1 cellular context compared by ENCODE assay signal in the genomic region with DNA sequence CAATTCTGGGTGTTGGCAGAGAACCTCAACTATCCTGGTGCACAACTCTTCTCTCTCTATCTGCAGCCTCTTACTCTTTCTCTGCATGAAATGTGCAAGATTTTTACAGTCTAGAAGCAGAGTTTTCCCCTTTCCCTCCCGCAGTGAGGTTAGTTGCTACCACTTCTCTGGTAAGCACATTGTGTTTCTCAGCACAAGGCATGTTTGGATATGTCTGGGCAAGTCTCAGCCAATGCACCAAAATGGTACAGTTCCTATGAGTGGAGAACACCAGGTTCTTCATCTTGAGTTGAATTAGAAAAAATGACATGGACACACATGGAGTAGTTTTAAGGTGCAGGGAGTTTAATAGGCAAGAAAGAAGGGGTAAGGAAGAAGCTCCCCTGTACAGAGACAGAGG.
TF ChIP-seq lines count a peak whose summit lies in the region.

No MANE protein-coding gene starts in this region.

TF ChIP-seq in H1, 55 proteins besides CTCF, POLR2A, EP300 and RAD21 (continued from another document):
- no peak for TF ChIP-seq SP4 (IDR thresholded peaks at IDR 0.05; ENCODE audit: low read length)
- no peak for TF ChIP-seq KDM5A (IDR thresholded peaks at IDR 0.05; ENCODE audit: low read length)
- no peak for TF ChIP-seq RFX5 (IDR thresholded peaks at IDR 0.05; ENCODE audit: borderline replicate concordance, low read depth, low read length)
- no peak for TF ChIP-seq EGR1 (IDR thresholded peaks at IDR 0.05; ENCODE audit: borderline replicate concordance, low read depth, low read length)
- TF ChIP-seq TCF12 (IDR thresholded peaks at IDR 0.05; ENCODE audit: low read depth, low read length) = no peak
- TF ChIP-seq, protein P1, sequence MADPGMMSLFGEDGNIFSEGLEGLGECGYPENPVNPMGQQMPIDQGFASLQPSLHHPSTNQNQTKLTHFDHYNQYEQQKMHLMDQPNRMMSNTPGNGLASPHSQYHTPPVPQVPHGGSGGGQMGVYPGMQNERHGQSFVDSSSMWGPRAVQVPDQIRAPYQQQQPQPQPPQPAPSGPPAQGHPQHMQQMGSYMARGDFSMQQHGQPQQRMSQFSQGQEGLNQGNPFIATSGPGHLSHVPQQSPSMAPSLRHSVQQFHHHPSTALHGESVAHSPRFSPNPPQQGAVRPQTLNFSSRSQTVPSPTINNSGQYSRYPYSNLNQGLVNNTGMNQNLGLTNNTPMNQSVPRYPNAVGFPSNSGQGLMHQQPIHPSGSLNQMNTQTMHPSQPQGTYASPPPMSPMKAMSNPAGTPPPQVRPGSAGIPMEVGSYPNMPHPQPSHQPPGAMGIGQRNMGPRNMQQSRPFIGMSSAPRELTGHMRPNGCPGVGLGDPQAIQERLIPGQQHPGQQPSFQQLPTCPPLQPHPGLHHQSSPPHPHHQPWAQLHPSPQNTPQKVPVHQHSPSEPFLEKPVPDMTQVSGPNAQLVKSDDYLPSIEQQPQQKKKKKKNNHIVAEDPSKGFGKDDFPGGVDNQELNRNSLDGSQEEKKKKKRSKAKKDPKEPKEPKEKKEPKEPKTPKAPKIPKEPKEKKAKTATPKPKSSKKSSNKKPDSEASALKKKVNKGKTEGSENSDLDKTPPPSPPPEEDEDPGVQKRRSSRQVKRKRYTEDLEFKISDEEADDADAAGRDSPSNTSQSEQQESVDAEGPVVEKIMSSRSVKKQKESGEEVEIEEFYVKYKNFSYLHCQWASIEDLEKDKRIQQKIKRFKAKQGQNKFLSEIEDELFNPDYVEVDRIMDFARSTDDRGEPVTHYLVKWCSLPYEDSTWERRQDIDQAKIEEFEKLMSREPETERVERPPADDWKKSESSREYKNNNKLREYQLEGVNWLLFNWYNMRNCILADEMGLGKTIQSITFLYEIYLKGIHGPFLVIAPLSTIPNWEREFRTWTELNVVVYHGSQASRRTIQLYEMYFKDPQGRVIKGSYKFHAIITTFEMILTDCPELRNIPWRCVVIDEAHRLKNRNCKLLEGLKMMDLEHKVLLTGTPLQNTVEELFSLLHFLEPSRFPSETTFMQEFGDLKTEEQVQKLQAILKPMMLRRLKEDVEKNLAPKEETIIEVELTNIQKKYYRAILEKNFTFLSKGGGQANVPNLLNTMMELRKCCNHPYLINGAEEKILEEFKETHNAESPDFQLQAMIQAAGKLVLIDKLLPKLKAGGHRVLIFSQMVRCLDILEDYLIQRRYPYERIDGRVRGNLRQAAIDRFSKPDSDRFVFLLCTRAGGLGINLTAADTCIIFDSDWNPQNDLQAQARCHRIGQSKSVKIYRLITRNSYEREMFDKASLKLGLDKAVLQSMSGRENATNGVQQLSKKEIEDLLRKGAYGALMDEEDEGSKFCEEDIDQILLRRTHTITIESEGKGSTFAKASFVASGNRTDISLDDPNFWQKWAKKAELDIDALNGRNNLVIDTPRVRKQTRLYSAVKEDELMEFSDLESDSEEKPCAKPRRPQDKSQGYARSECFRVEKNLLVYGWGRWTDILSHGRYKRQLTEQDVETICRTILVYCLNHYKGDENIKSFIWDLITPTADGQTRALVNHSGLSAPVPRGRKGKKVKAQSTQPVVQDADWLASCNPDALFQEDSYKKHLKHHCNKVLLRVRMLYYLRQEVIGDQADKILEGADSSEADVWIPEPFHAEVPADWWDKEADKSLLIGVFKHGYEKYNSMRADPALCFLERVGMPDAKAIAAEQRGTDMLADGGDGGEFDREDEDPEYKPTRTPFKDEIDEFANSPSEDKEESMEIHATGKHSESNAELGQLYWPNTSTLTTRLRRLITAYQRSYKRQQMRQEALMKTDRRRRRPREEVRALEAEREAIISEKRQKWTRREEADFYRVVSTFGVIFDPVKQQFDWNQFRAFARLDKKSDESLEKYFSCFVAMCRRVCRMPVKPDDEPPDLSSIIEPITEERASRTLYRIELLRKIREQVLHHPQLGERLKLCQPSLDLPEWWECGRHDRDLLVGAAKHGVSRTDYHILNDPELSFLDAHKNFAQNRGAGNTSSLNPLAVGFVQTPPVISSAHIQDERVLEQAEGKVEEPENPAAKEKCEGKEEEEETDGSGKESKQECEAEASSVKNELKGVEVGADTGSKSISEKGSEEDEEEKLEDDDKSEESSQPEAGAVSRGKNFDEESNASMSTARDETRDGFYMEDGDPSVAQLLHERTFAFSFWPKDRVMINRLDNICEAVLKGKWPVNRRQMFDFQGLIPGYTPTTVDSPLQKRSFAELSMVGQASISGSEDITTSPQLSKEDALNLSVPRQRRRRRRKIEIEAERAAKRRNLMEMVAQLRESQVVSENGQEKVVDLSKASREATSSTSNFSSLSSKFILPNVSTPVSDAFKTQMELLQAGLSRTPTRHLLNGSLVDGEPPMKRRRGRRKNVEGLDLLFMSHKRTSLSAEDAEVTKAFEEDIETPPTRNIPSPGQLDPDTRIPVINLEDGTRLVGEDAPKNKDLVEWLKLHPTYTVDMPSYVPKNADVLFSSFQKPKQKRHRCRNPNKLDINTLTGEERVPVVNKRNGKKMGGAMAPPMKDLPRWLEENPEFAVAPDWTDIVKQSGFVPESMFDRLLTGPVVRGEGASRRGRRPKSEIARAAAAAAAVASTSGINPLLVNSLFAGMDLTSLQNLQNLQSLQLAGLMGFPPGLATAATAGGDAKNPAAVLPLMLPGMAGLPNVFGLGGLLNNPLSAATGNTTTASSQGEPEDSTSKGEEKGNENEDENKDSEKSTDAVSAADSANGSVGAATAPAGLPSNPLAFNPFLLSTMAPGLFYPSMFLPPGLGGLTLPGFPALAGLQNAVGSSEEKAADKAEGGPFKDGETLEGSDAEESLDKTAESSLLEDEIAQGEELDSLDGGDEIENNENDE (IDR thresholded peaks at IDR 0.05; ENCODE audit: insufficient replicate concordance, low read length) = no peak
- TF ChIP-seq CHD2 (IDR thresholded peaks at IDR 0.05; ENCODE audit: low read length) = no peak
- no peak for TF ChIP-seq HDAC6 (IDR thresholded peaks at IDR 0.05; ENCODE audit: low read depth, low read length)
- no peak for TF ChIP-seq TEAD4 (IDR thresholded peaks at IDR 0.05; ENCODE audit: low read depth, low read length)
- TF ChIP-seq SAP30 (IDR thresholded peaks at IDR 0.05; ENCODE audit: insufficient read depth, insufficient replicate concordance, low read length) = no peak
